ENCODE assay signal across 9 cellular contexts in the genomic region with DNA sequence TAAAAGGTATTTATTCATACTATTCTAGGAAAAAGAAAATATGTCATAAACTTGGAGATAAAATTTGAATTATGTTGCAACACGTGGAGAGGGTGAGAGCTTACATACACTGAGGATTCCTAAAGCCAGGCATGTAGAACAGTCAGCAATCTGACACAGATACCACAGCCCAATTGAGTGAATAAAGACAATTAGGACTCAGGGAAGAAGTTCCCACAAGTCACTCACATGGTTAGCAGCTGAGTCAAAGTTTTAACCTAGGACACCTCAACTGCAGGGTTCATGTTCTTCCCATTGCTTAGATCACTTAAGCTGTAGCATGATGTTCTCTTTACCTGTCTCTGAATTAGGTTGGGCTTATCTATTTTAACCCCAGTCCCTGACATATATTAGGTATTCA.
"Had no signal": no experiment of that assay in that cellular context is flagged by ENCODE, and none has a peak within 500 bp of the region (broad histone marks: within the 10 kb centered on the region; RNA-seq: fewer than 3 reads in every experiment).

No MANE protein-coding gene starts in this region.

- H3K36me3 Mint-ChIP-seq: IgD-negative memory B cell had no signal

- H3K4me2 ChIP-seq: GM23338 had no signal

- FAIRE-seq: H1, H54, HepG2 had no signal

- ATAC-seq: GM23338, HepG2 had no signal

- H3K27ac ChIP-seq: HL-60 had no signal

- H2AFZ ChIP-seq: GM23338 had no signal

- H3K4me3 ChIP-seq: GM23338 had no signal

- H3K4me1 Mint-ChIP-seq: IgD-negative memory B cell had no signal

- DNase-seq: H9, HCEC 1CT, KBM-7 had no signal

- H3K4me3 Mint-ChIP-seq: GM23338, H9 had no signal

- H3K9me3 Mint-ChIP-seq: H9 had no signal

- H3K27ac Mint-ChIP-seq: GM23338, H9, IgD-negative memory B cell had no signal
